21 cellular contexts compared by ENCODE assay signal in the genomic region with DNA sequence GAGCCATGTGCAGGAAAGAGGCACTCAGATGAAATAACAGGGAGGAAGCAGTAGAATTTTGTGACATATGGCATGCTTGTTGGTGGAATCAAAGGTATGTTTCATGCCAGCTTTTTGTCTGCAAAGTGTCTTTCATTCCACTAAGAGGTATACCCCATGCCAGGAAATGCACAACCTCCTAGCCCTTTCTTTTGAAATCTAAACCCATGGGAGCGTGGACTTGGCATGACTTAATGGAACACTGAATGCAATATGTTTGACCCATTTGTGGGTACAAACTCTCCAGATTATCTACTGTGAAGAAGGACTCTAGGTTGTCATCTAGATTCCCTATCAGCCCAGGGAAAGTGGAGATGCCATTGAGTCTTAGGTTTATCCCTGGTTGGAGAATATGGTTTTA.
"Had no signal": no experiment of that assay in that cellular context is flagged by ENCODE, and none has a peak within 500 bp of the region (broad histone marks: within the 10 kb centered on the region; RNA-seq: fewer than 3 reads in every experiment).

No MANE protein-coding gene starts in this region.

- ATAC-seq: activated T-helper 17 cell treated with anti-CD3 and anti-CD28 coated beads, Interleukin-2, amount 50 U/mL, for 72 hours; T-cell had no signal

- DNase-seq: activated CD4-positive, alpha-beta memory T cell treated with anti-CD3 and anti-CD28 coated beads for 36 hours; activated CD4-positive, alpha-beta T cell treated with anti-CD3 and anti-CD28 coated beads, Interleukin-2, amount 10 ng/mL, durations not matched to agents 7 days and 5 days; activated CD4-positive, CD25-positive, alpha-beta regulatory T cell; activated gamma-delta T cell; activated naive CD4-positive, alpha-beta T cell treated with anti-CD3 and anti-CD28 coated beads for 36 hours; activated naive CD8-positive, alpha-beta T cell treated with anti-CD3 and anti-CD28 coated beads for 36 hours; activated T-cell treated with anti-CD3 and anti-CD28 coated beads for 4 hours; activated T-cell treated with anti-CD3 and anti-CD28 coated beads, Interleukin-2, amount 50 U/mL, for 48 hours; brain microvascular endothelial cell; cortex of kidney; KG1; NCI-H1048; NCI-H1417 treated with DMSO at 0.1 percent for 48 hours; NCI-H187; NCI-H345; NCI-H748 treated with DMSO at 0.1 percent for 48 hours; SIG-M5; T-cell; T-helper 2 cell; T1000 had no signal
